26 cellular contexts compared by ENCODE assay signal in genomic region chr6:163776549-163777378, GRCh38.
"Had no signal": no experiment of that assay in that cellular context is flagged by ENCODE, and none has a peak within 500 bp of the region (broad histone marks: within the 10 kb centered on the region; RNA-seq: fewer than 3 reads in every experiment).

No MANE protein-coding gene starts in this region.

- H3K27ac ChIP-seq: coronary artery, dorsolateral prefrontal cortex, gastrocnemius medialis, lower lobe of right lung, pancreas, prostate gland, spleen, tibial nerve had no signal

- DNase-seq: activated CD4-positive, alpha-beta T cell treated with anti-CD3 and anti-CD28 coated beads for 1 hour; activated naive CD4-positive, alpha-beta T cell; activated T-cell treated with anti-CD3 and anti-CD28 coated beads for 4 hours; activated T-cell treated with anti-CD3 and anti-CD28 coated beads, Interleukin-2, amount 50 U/mL, for 72 hours; dorsolateral prefrontal cortex; effector memory CD4-positive, alpha-beta T cell; gastrocnemius medialis; hypothalamus; immature natural killer cell; kidney; left colon; lower lobe of right lung; mesenchymal stem cell; nucleus accumbens; pancreas; retina; spleen; stimulated activated naive CD4-positive, alpha-beta T cell; T-helper 17 cell; T1000 had no signal

- H3K4me1 ChIP-seq: lower lobe of right lung, pancreas, prostate gland, spleen had no signal

- H3K4me3 Mint-ChIP-seq: activated T-cell treated with anti-CD3 and anti-CD28 coated beads, Interleukin-2, amount 50 U/mL, for 72 hours; immature natural killer cell; natural killer cell treated with Interleukin-12 subunit alpha and Interleukin-12 subunit beta and Interleukin-15 and Interleukin-18, amount 100 ng/mL, for 72 hours; T-helper 17 cell; WTC11 had no signal

- H3K9me3 Mint-ChIP-seq: activated naive CD4-positive, alpha-beta T cell treated with anti-CD3 and anti-CD28 coated beads, Interleukin-2, amount 50 U/mL, for 72 hours; activated T-cell treated with anti-CD3 and anti-CD28 coated beads, Interleukin-2, amount 50 U/mL, for 72 hours; immature natural killer cell; natural killer cell treated with Interleukin-12 subunit alpha and Interleukin-12 subunit beta and Interleukin-15 and Interleukin-18, amount 100 ng/mL, for 72 hours; WTC11 had no signal

- H3K27ac Mint-ChIP-seq: activated naive CD4-positive, alpha-beta T cell treated with anti-CD3 and anti-CD28 coated beads, Interleukin-2, amount 50 U/mL, for 72 hours; activated T-cell treated with anti-CD3 and anti-CD28 coated beads, Interleukin-2, amount 50 U/mL, for 72 hours; immature natural killer cell; natural killer cell treated with Interleukin-12 subunit alpha and Interleukin-12 subunit beta and Interleukin-15 and Interleukin-18, amount 100 ng/mL, for 72 hours; T-helper 17 cell; WTC11 had no signal

- H3K36me3 ChIP-seq: gastrocnemius medialis, lower lobe of right lung, pancreas, prostate gland, spleen, tibial nerve had no signal

- H3K4me3 ChIP-seq: coronary artery, dorsolateral prefrontal cortex, gastrocnemius medialis, lower lobe of right lung, pancreas, prostate gland, spleen, tibial nerve had no signal

- H3K27me3 ChIP-seq: gastrocnemius medialis, pancreas, spleen, tibial nerve had no signal

- H3K4me1 Mint-ChIP-seq: immature natural killer cell, T-helper 17 cell had no signal

- H3K36me3 Mint-ChIP-seq: activated naive CD4-positive, alpha-beta T cell treated with anti-CD3 and anti-CD28 coated beads, Interleukin-2, amount 50 U/mL, for 72 hours; immature natural killer cell; natural killer cell treated with Interleukin-12 subunit alpha and Interleukin-12 subunit beta and Interleukin-15 and Interleukin-18, amount 100 ng/mL, for 72 hours; WTC11 had no signal

- H3K9me3 ChIP-seq: gastrocnemius medialis, lower lobe of right lung, pancreas, prostate gland, spleen, tibial nerve had no signal
